ENCODE assay signal across 26 cellular contexts in the genomic region with DNA sequence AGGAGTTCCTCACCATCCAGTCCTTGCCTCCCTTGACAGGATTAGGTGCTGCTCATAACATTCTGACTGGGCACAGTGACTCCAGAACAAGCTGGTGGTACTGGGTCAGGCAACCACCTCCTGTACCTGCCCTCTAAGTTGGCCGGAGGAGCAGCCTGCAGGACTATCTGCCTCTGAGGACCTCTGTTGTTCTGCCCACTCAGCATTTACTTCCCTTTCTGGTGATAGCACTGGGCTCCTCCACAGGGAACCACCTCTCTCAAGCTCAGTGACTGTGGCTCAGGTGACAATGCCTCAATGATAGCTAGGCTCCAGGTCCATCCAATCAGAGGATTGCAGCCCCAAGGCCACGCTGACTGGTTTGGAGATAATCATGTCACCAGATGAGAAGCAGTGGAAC. TPM values are rescaled to one million over a fixed set of nuclear protein-coding genes. Genes with fewer than 3 reads are reported as not detected.
"Had no signal": no experiment of that assay in that cellular context is flagged by ENCODE, and none has a peak within 500 bp of the region (broad histone marks: within the 10 kb centered on the region; RNA-seq: fewer than 3 reads in every experiment).

No MANE protein-coding gene starts in this region.

- H3K9me3 ChIP-seq: esophagus squamous epithelium, gastroesophageal sphincter, pancreas, spleen, stomach, thoracic aorta, transverse colon had no signal

- H3K79me2 ChIP-seq: hepatocyte had no signal

- H3K4me3 Mint-ChIP-seq: naive thymus-derived CD4-positive, alpha-beta T cell; neural progenitor cell had no signal

- H2AFZ ChIP-seq: hepatocyte, neural progenitor cell had no signal

- H3K27me3 Mint-ChIP-seq: naive thymus-derived CD4-positive, alpha-beta T cell; progenitor cell of endocrine pancreas had no signal

- ATAC-seq: gastroesophageal sphincter; left colon; naive thymus-derived CD4-positive, alpha-beta T cell; pancreas; sciatic nerve had no signal

- H3K4me2 ChIP-seq: hepatocyte, neural progenitor cell had no signal

- DNase-seq: effector memory CD4-positive, alpha-beta T cell; esophagus squamous epithelium; foreskin fibroblast; glutamatergic neuron; kidney; left colon; naive thymus-derived CD4-positive, alpha-beta T cell; nucleus accumbens; pancreas; spleen; stimulated activated CD4-positive, alpha-beta T cell treated with anti-CD3 and anti-CD28 coated beads, Interleukin-15, amount 100 ng/mL, for 24 hours; stimulated activated CD4-positive, alpha-beta T cell treated with anti-CD3 and anti-CD28 coated beads, Interleukin-1b, Interleukin-23, amount 100 ng/mL, for 48 hours; stimulated activated CD4-positive, alpha-beta T cell treated with anti-CD3 and anti-CD28 coated beads, Interleukin-4, amount 100 ng/mL, for 24 hours; stimulated activated naive CD4-positive, alpha-beta T cell; stomach; substantia nigra; transverse colon had no signal

- H3K27me3 ChIP-seq: esophagus squamous epithelium, gastroesophageal sphincter, hepatocyte, neural progenitor cell, pancreas, spleen, stomach, transverse colon had no signal

- H3K27ac ChIP-seq: esophagus squamous epithelium, gastroesophageal sphincter, hepatocyte, neural progenitor cell, pancreas, spleen, stomach, thoracic aorta, transverse colon had no signal

- FAIRE-seq: kidney, pancreas had no signal

- H3K9ac ChIP-seq: neural progenitor cell had no signal

- H3K27ac Mint-ChIP-seq: neural progenitor cell, progenitor cell of endocrine pancreas had no signal

- H3K4me3 ChIP-seq: esophagus squamous epithelium, gastroesophageal sphincter, hepatocyte, neural progenitor cell, pancreas, spleen, stomach, thoracic aorta, transverse colon had no signal

- H3K36me3 ChIP-seq: neural progenitor cell, transverse colon had no signal

- H3K4me1 ChIP-seq: transverse colon had no signal

- H3K9me3 Mint-ChIP-seq: naive thymus-derived CD4-positive, alpha-beta T cell; neural progenitor cell had no signal

RNA-seq across cellular contexts. Expression of gene PM20D1, which starts 52.8 kb away (rescaled TPM):
- total RNA-seq: epithelial cell of proximal tubule, hepatocyte, lung microvascular endothelial cell, progenitor cell of endocrine pancreas, skeletal muscle tissue, transverse colon had no signal
